Comparison of ENCODE assay signal across 28 cellular contexts in the genomic region with DNA sequence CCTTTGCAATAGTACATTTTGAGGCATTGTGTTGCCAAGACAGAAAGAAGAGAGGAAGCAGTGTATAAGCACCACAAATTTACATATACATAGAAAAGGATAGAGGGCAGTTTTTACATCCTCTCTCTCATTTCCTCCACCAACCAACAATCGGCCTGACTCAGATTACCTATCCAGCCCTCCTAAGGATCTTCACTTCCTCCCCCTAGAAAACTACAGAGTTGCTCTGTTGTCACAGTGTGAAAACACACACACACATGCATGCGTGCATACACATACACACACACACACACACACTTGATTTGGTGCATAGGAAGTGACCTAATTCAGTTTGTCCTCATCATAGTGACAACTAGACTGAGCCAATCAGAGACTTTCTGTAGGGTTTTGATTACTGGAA.
DNase-seq lines count a peak whose midpoint lies in the region; ATAC-seq lines count a peak whose summit lies in the region.
"Had no signal": no experiment of that assay in that cellular context is flagged by ENCODE, and none has a peak within 500 bp of the region (broad histone marks: within the 10 kb centered on the region; RNA-seq: fewer than 3 reads in every experiment).

No MANE protein-coding gene starts in this region.

- ATAC-seq in GM21423 (IDR thresholded peaks at IDR 0.05; ENCODE audit: unreplicated experiment): peak; percentile 50
- peak; percentile 39 for ATAC-seq in HG03469 (IDR thresholded peaks at IDR 0.05; ENCODE audit: unreplicated experiment)
- no peak for ATAC-seq in activated T-cell treated with anti-CD3 and anti-CD28 coated beads, Interleukin-2, amount 50 U/mL, for 72 hours (replicated peaks in 1 of 2)
- ATAC-seq in aorta (ENCODE audit: low FRiP score): no peak
- ATAC-seq: activated naive CD4-positive, alpha-beta T cell treated with anti-CD3 and anti-CD28 coated beads, Interleukin-2, amount 50 U/mL, for 72 hours; foreskin keratinocyte; left cardiac atrium; T-cell had no signal

- intact Hi-C loops in aorta (cut with DNase I): loop anchor here in 1 of 2 donors (5.0 kb wide), 1 partner anchor 89 kb away; no protein-coding TSS in a partner anchor

- H3K27me3 ChIP-seq in ACC112 (ENCODE audit: insufficient read depth, low read length) (no peaks in the 10 kb centered on the region), aorta (ENCODE audit: control insufficient read depth in 1 of 2, insufficient read depth in 2 of 2, low read length in 1 of 2) (no peaks in the 10 kb centered on the region), Karpas-422 (ENCODE audit: low read length) (no peaks in the 10 kb centered on the region)
- H3K27me3 ChIP-seq: BE2C, esophagus muscularis mucosa, foreskin keratinocyte, neural progenitor cell, tibial nerve had no signal

- no peaks in the 10 kb centered on the region for H4K20me1 ChIP-seq in Karpas-422 (ENCODE audit: insufficient read depth, low read depth, low read length)

- H3K27ac Mint-ChIP-seq in activated T-cell treated with anti-CD3 and anti-CD28 coated beads, Interleukin-2, amount 50 U/mL, for 72 hours: no peak overlapping the region
- H3K27ac Mint-ChIP-seq: activated CD4-positive, alpha-beta memory T cell treated with anti-CD3 and anti-CD28 coated beads for 36 hours; neural progenitor cell; T-cell had no signal

- H3K4me1 ChIP-seq in ACC112 (ENCODE audit: control insufficient read depth, insufficient read depth, low read length, unreplicated experiment): peaks cover 25% of the 10 kb centered on the region
- H3K4me1 ChIP-seq in aorta (ENCODE audit: control insufficient read depth in 1 of 2, insufficient read depth in 2 of 2, low read length in 2 of 2): peaks cover 4 to 6% of the 10 kb centered on the region in 2 donors
- H3K4me1 ChIP-seq in Karpas-422 (ENCODE audit: low read length): peaks cover 17% of the 10 kb centered on the region
- H3K4me1 ChIP-seq: BE2C, parathyroid adenoma had no signal

- H3K4me3 ChIP-seq in ACC112 (ENCODE audit: low read depth, low read length): no peak overlapping the region; the same call in 1 of the 2 replicates
- H3K4me3 ChIP-seq in aorta (ENCODE audit: low read length in 2 of 2): no peak overlapping the region
- no peak overlapping the region for H3K4me3 ChIP-seq in Karpas-422 (ENCODE audit: low read length)
- H3K4me3 ChIP-seq: esophagus muscularis mucosa, neural progenitor cell, tibial nerve had no signal

- H3K4me1 Mint-ChIP-seq in activated T-cell treated with anti-CD3 and anti-CD28 coated beads, Interleukin-2, amount 50 U/mL, for 72 hours (ENCODE audit: low read depth): peaks cover 9% of the 10 kb centered on the region

- no peak overlapping the region for H3K9ac ChIP-seq in Karpas-422 (ENCODE audit: low read length)
- H3K9ac ChIP-seq: neural progenitor cell, parathyroid adenoma had no signal

- H3K36me3 Mint-ChIP-seq in activated T-cell treated with anti-CD3 and anti-CD28 coated beads, Interleukin-2, amount 50 U/mL, for 72 hours (ENCODE audit: insufficient read depth in 2 of 2): peaks cover 1 to 3% of the 10 kb centered on the region in 2 donors

- H3K9me3 Mint-ChIP-seq in activated T-cell treated with anti-CD3 and anti-CD28 coated beads, Interleukin-2, amount 50 U/mL, for 72 hours: peaks cover 0 to 2% of the 10 kb centered on the region in 2 donors
- H3K9me3 Mint-ChIP-seq: activated CD4-positive, alpha-beta memory T cell treated with anti-CD3 and anti-CD28 coated beads for 36 hours; activated naive CD4-positive, alpha-beta T cell treated with anti-CD3 and anti-CD28 coated beads, Interleukin-2, amount 50 U/mL, for 72 hours had no signal

- peak overlapping the region; percentile 72 for H2AFZ ChIP-seq in ACC112 (ENCODE audit: low read length, unreplicated experiment)
- no peak overlapping the region for H2AFZ ChIP-seq in Karpas-422 (ENCODE audit: low read length)
- H2AFZ ChIP-seq: neural progenitor cell, parathyroid adenoma had no signal

- no peaks in the 10 kb centered on the region for H3K9me2 ChIP-seq in Karpas-422 (replicated peaks; ENCODE audit: insufficient read depth, low read length)

- H3K9me3 ChIP-seq in aorta (ENCODE audit: control insufficient read depth, low read length): peaks cover 2% of the 10 kb centered on the region
- no peaks in the 10 kb centered on the region for H3K9me3 ChIP-seq in Karpas-422 (ENCODE audit: low read length)
- H3K9me3 ChIP-seq: BE2C, esophagus muscularis mucosa had no signal

- peak; percentile 8 for DNase-seq in germinal center (ENCODE audit: low spot score)
- no peak for DNase-seq in activated T-cell treated with anti-CD3 and anti-CD28 coated beads, Interleukin-2, amount 50 U/mL, for 72 hours
- DNase-seq in EL: no peak
- no peak for DNase-seq in aorta
- no peak for DNase-seq in Karpas-422
- DNase-seq: activated CD4-positive, alpha-beta memory T cell treated with anti-CD3 and anti-CD28 coated beads for 36 hours; activated CD8-positive, alpha-beta memory T cell treated with anti-CD3 and anti-CD28 coated beads, Interleukin-2, amount 50 U/mL, for 4 hours; anterior cingulate cortex; BE2C; central memory CD4-positive, alpha-beta T cell; DND-41; foreskin keratinocyte; H7; left cardiac atrium; mammary epithelial cell; NCI-H1105 treated with DMSO at 0.1 percent for 48 hours; NCI-H2029; NCI-H748 treated with DMSO at 0.1 percent for 48 hours; small intestine; T-cell had no signal

- no peak overlapping the region for H3K4me3 Mint-ChIP-seq in activated T-cell treated with anti-CD3 and anti-CD28 coated beads, Interleukin-2, amount 50 U/mL, for 72 hours
- H3K4me3 Mint-ChIP-seq: activated CD4-positive, alpha-beta memory T cell treated with anti-CD3 and anti-CD28 coated beads for 36 hours; neural progenitor cell; T-cell had no signal

- no peaks in the 10 kb centered on the region for H3K79me2 ChIP-seq in ACC112 (ENCODE audit: control insufficient read depth, insufficient read depth, low read length, unreplicated experiment)
- no peaks in the 10 kb centered on the region for H3K79me2 ChIP-seq in Karpas-422 (ENCODE audit: low read length)
- H3K79me2 ChIP-seq: parathyroid adenoma had no signal

- no peak overlapping the region for H3K4me2 ChIP-seq in Karpas-422 (ENCODE audit: low read depth, low read length, poor library complexity, severe bottlenecking)
- H3K4me2 ChIP-seq: neural progenitor cell had no signal

- WGBS in aorta, 2 donors: 91 to 92% methylated on average over 2 of the region's 2 CpGs

- H3K36me3 ChIP-seq in ACC112 (ENCODE audit: insufficient read depth, low read length) (no peaks in the 10 kb centered on the region), aorta (ENCODE audit: control insufficient read depth in 1 of 2, insufficient read depth in 2 of 2, low read length in 1 of 2) (no peaks in the 10 kb centered on the region), Karpas-422 (ENCODE audit: insufficient read depth, low read length) (no peaks in the 10 kb centered on the region)
- H3K36me3 ChIP-seq: BE2C, esophagus muscularis mucosa, neural progenitor cell, tibial nerve had no signal

- H3K27ac ChIP-seq in ACC112 (ENCODE audit: low read depth, low read length) (peak overlapping the region; percentile 90; the same call in 1 of the 2 replicates), aorta (ENCODE audit: low read depth in 1 of 2, low read length in 2 of 2) (no peak overlapping the region), Karpas-422 (ENCODE audit: low read length) (no peak overlapping the region)
- H3K27ac ChIP-seq: esophagus muscularis mucosa, foreskin keratinocyte, neural progenitor cell, parathyroid adenoma had no signal

- H3K27me3 Mint-ChIP-seq in activated T-cell treated with anti-CD3 and anti-CD28 coated beads, Interleukin-2, amount 50 U/mL, for 72 hours (ENCODE audit: low read depth): no peaks in the 10 kb centered on the region
- H3K27me3 Mint-ChIP-seq: activated CD4-positive, alpha-beta memory T cell treated with anti-CD3 and anti-CD28 coated beads for 36 hours; T-cell had no signal

Comparison
In these comparisons a context has a peak if more than half of its experiments do, and no peak if none do; other contexts are left out.
1. ATAC-seq: peak in GM21423 (single experiment) and HG03469 (single experiment); none in activated T-cell treated with anti-CD3 and anti-CD28 coated beads, Interleukin-2, amount 50 U/mL, for 72 hours (0 of 2) and aorta (single experiment).